In genomic region chr5:123670981-123671557, GRCh38 we compare ENCODE assay signal across 8 cellular contexts.
A peak's percentile ranks its signal among the peaks of the same experiment; 100 is the strongest.
DNase-seq lines count a peak whose midpoint lies in the region; ATAC-seq, FAIRE-seq and TF ChIP-seq lines count a peak whose summit lies in the region.

No MANE protein-coding gene starts in this region.

- TF ChIP-seq EP300 in HepG2 (IDR thresholded peaks at IDR 0.05; ENCODE audit: low read depth in 2 of 2, low read length in 2 of 2) (no peak), HepG2 (CRISPR knock-in tag; IDR thresholded peaks at IDR 0.05; ENCODE audit: borderline replicate concordance) (no peak)

- no peak for TF ChIP-seq POLR2A in HepG2 (IDR thresholded peaks at IDR 0.05; ENCODE audit: insufficient read depth in 1 of 2, low read depth in 2 of 2, low read length in 2 of 2)

- no peaks in the 10 kb centered on the region for H3K27me3 ChIP-seq in SU-DHL-6 (ENCODE audit: low read length)
- no peaks in the 10 kb centered on the region for H3K27me3 ChIP-seq in HepG2 (ENCODE audit: control insufficient read depth in 1 of 2, insufficient read depth in 2 of 2, low read length in 2 of 2)

- H3K9ac ChIP-seq in SU-DHL-6 (ENCODE audit: low read length) (no peak overlapping the region), HepG2 (ENCODE audit: insufficient read depth, low read depth, low read length) (no peak overlapping the region)

- peak overlapping the region; percentile 28; the same call in 1 of the 2 replicates for H3K27ac ChIP-seq in SU-DHL-6 (ENCODE audit: low read depth, low read length)
- H3K27ac ChIP-seq in HepG2 (ENCODE audit: extremely low read length, insufficient read depth, low read length): no peak overlapping the region

- no peaks in the 10 kb centered on the region for H3F3A ChIP-seq in SU-DHL-6 (ENCODE audit: insufficient read depth)

- TF ChIP-seq CTCF in AG09309 (IDR thresholded peaks at IDR 0.05; ENCODE audit: control insufficient read depth, insufficient read depth, low read depth, low read length, missing control alignments) (peak; percentile 81), GM13976 (IDR thresholded peaks at IDR 0.05; ENCODE audit: borderline replicate concordance, control extremely low read depth, extremely low read depth, insufficient read depth, missing control alignments) (peak; percentile 65), SU-DHL-6 (IDR thresholded peaks at IDR 0.05; ENCODE audit: insufficient read depth, low read length, poor library complexity, severe bottlenecking) (peak; percentile 84), HepG2 (CRISPR knock-in tag; IDR thresholded peaks at IDR 0.05) (peak; percentile 63)

- CTCF ChIA-PET in HepG2 (lab: Yijun Ruan, JAX; ENCODE audit: low intra/inter-chr PET ratio, low total read pairs): no interaction called here

- BruUV-seq in HepG2 (replicated peaks; lab: Mats Ljungman, UMichigan): no TSS peak

- no peaks in the 10 kb centered on the region for H4K20me1 ChIP-seq in SU-DHL-6 (ENCODE audit: low read depth, low read length)
- no peaks in the 10 kb centered on the region for H4K20me1 ChIP-seq in HepG2 (ENCODE audit: insufficient read depth, low read length)

- no peak for DNase-seq in AG09309 (ENCODE audit: low read depth)
- peak; percentile 29 for DNase-seq in GM13976 (ENCODE audit: low spot score)
- DNase-seq in NAMALWA (ENCODE audit: low spot score): peak; percentile 76
- peak; percentile 53 for DNase-seq in cerebellum (ENCODE audit: low spot score)
- DNase-seq in HepG2 (ENCODE audit: low spot score): peak; percentile 34
- DNase-seq in stimulated activated CD8-positive, alpha-beta memory T cell treated with anti-CD3 and anti-CD28 coated beads, Interleukin-2, amount 100 ng/mL, for 48 hours (ENCODE audit: low read depth in 2 of 2): peak; percentile 5 to 32

- WGBS in HepG2 (ENCODE audit: low lambda C conversion rate): 21% methylated on average over 5 of the region's 5 CpGs

- FAIRE-seq in HepG2 (lab: Jason Lieb, UNC): peak; percentile 49

- H3K9me2 ChIP-seq in SU-DHL-6 (replicated peaks; ENCODE audit: insufficient read depth, low read length): no peaks in the 10 kb centered on the region

- POLR2A ChIA-PET in HepG2 (lab: Yijun Ruan, JAX): no interaction called here

- in situ Hi-C loops in GM13976 (cut with MboI; ENCODE audit: low sequenced_read_pairs, unreplicated experiment) (no loop called here), HepG2 (cut with HindIII; ENCODE audit: extremely low pct_ligation_motif_present, low pct_unique_long_range_greater_than_20kb) (no loop called here)

- H3K4me1 ChIP-seq in HepG2 (ENCODE audit: insufficient read depth, low read length): no peaks in the 10 kb centered on the region

- H3K4me3 ChIP-seq in AG09309 (ENCODE audit: control insufficient read depth, low read depth, low read length) (no peak overlapping the region), SU-DHL-6 (ENCODE audit: insufficient read depth, low read length, poor library complexity, severe bottlenecking) (no peak overlapping the region), HepG2 (replicated peaks in 1 of 3; ENCODE audit: insufficient read depth in 1 of 3, low read depth in 2 of 3, low read length in 3 of 3) (no peak overlapping the region)

- no peak overlapping the region for H2AFZ ChIP-seq in SU-DHL-6 (ENCODE audit: low read depth, low read length, severe bottlenecking)
- H2AFZ ChIP-seq in HepG2 (ENCODE audit: low read length): no peak overlapping the region

- H3K9me3 ChIP-seq in SU-DHL-6 (ENCODE audit: insufficient read depth, low read length): no peaks in the 10 kb centered on the region
- 0 out of 2 replicates have a peak, but pooled peaks cover under 1% of the 10 kb centered on the region for H3K9me3 ChIP-seq in HepG2 (ENCODE audit: low read length)

- H3K36me3 ChIP-seq in SU-DHL-6 (ENCODE audit: low read length) (no peaks in the 10 kb centered on the region), HepG2 (replicated peaks in 1 of 2; ENCODE audit: control insufficient read depth in 1 of 2, insufficient read depth in 2 of 2, low read length in 2 of 2) (no peaks in the 10 kb centered on the region)

- no peaks in the 10 kb centered on the region for H3K79me2 ChIP-seq in SU-DHL-6 (ENCODE audit: insufficient read depth, low read length)
- no peaks in the 10 kb centered on the region for H3K79me2 ChIP-seq in HepG2 (ENCODE audit: insufficient read depth, low read length)

- intact Hi-C loops in HepG2 (cut with micrococcal nuclease; ENCODE audit: unreplicated experiment): no loop called here

- ATAC-seq in HepG2: no peak
- ATAC-seq in HG03025 (IDR thresholded peaks at IDR 0.05; ENCODE audit: low FRiP score, unreplicated experiment): no peak

- peak overlapping the region; percentile 35 for H3K4me2 ChIP-seq in SU-DHL-6 (ENCODE audit: low read depth, low read length, poor library complexity, severe bottlenecking)
- no peak overlapping the region for H3K4me2 ChIP-seq in HepG2 (ENCODE audit: low read depth, low read length)

- TF ChIP-seq RAD21 in HepG2 (CRISPR knock-in tag; IDR thresholded peaks at IDR 0.05): peak; percentile 19; the same call in 1 of the 2 replicates

TF ChIP-seq in HepG2, 621 proteins besides CTCF, POLR2A, EP300 and RAD21 (continues in another document):
- TF ChIP-seq, protein P1, sequence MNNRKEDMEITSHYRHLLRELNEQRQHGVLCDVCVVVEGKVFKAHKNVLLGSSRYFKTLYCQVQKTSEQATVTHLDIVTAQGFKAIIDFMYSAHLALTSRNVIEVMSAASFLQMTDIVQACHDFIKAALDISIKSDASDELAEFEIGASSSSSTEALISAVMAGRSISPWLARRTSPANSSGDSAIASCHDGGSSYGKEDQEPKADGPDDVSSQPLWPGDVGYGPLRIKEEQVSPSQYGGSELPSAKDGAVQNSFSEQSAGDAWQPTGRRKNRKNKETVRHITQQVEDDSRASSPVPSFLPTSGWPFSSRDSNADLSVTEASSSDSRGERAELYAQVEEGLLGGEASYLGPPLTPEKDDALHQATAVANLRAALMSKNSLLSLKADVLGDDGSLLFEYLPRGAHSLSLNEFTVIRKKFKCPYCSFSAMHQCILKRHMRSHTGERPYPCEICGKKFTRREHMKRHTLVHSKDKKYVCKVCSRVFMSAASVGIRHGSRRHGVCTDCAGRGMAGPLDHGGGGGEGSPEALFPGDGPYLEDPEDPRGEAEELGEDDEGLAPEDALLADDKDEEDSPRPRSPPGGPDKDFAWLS (CRISPR knock-in tag; IDR thresholded peaks at IDR 0.05; ENCODE audit: borderline replicate concordance): no peak
- peak; percentile 78; the same call in 1 of the 2 replicates for TF ChIP-seq SMC3 (IDR thresholded peaks at IDR 0.05; ENCODE audit: low read length)
- no peak for TF ChIP-seq ZFP41 (CRISPR knock-in tag; IDR thresholded peaks at IDR 0.05; ENCODE audit: borderline replicate concordance)
- TF ChIP-seq STAG1 (CRISPR knock-in tag; IDR thresholded peaks at IDR 0.05): peak; percentile 80
- no peak for TF ChIP-seq GATAD1 (CRISPR knock-in tag; IDR thresholded peaks at IDR 0.05)
- TF ChIP-seq REL (CRISPR knock-in tag; conservative IDR thresholded peaks at IDR 0.05): no peak
- TF ChIP-seq WIZ (CRISPR knock-in tag; IDR thresholded peaks at IDR 0.05): no peak
- peak; percentile 96 for TF ChIP-seq ZNF362 (CRISPR knock-in tag; IDR thresholded peaks at IDR 0.05; ENCODE audit: borderline replicate concordance)
- no peak for TF ChIP-seq SP4 (CRISPR knock-in tag; IDR thresholded peaks at IDR 0.05)
- TF ChIP-seq ATM (IDR thresholded peaks at IDR 0.05; ENCODE audit: borderline replicate concordance): no peak
